In the genomic region with DNA sequence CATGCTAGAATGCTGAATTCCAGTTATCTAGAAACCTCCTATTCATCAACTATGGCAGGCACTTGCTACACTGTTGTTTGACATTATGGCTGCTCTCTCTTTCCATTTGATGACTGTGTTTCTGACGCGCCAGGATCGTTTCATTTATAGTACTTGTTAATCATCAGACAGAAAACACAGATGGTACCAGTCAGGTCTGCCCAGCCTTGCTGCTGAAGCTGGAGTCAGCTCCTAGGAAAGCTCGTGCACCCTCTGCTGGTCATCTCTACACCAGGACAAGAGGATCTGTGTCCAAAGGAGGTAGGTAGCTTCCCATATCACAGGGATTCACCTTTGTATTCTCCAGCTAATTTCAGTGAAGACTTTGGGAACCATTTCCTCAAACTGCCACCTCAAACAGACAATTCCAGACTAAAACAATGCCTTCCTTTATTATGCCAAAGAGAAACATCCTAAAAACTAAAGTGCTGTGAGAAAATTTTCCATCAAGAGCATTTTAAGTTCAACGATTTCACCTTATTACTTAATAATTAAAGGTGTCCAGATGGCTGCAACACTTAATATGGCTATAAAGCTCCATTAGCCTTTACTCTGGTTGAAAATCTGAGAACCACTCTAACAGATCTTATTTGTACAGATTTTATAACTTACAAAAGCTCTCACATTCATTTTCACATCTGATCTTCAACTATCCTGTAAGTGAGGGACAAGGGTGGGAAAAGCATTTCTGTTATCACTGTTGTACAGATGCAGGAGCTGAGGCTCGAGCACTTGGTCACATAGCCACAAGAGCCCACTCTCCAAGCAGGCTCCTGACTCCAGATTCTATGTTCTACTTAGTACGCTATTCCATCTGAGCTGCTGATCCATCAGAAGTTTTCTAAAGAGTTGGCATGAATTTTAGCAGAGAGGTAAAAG, we compare ENCODE assay signal across 9 cellular contexts. TPM values are rescaled to one million over a fixed set of nuclear protein-coding genes. Genes with fewer than 3 reads are reported as not detected.
DNase-seq lines count a peak whose midpoint lies in the region; ATAC-seq and TF ChIP-seq lines count a peak whose summit lies in the region.
"Had no signal": no experiment of that assay in that cellular context is flagged by ENCODE, and none has a peak within 500 bp of the region (broad histone marks: within the 10 kb centered on the region; RNA-seq: fewer than 3 reads in every experiment).

No MANE protein-coding gene starts in this region.

- CTCF ChIA-PET in CD8-positive, alpha-beta T cell (lab: Charles Lee), result interaction anchor here (0.6 to 2.4 kb wide), 34 partner anchors 9 to 490 kb away, joined by 3 to 33 read pairs (median 4); a partner anchor contains a TSS

- peak; percentile 65 for TF ChIP-seq CTCF in CD8-positive, alpha-beta T cell (IDR thresholded peaks at IDR 0.05)
- TF ChIP-seq CTCF in dorsolateral prefrontal cortex (IDR thresholded peaks at IDR 0.05 in 54 of 56, conservative IDR thresholded peaks at IDR 0.05 in 2 of 56; ENCODE audit: low read depth in 1 of 56, partially characterized antibody in 56 of 56), result peak; percentile 67 to 94 (median 85)
- peak; percentile 81 for TF ChIP-seq CTCF in lower lobe of right lung (IDR thresholded peaks at IDR 0.05)

- H3K36me3 Mint-ChIP-seq in CD8-positive, alpha-beta T cell, result no peaks in the 10 kb centered on the region

- H3K9me3 ChIP-seq in CD8-positive, alpha-beta T cell (ENCODE audit: low read length), result no peaks in the 10 kb centered on the region
- no peaks in the 10 kb centered on the region for H3K9me3 ChIP-seq in lower lobe of right lung

- H3K4me1 ChIP-seq in CD8-positive, alpha-beta T cell (ENCODE audit: insufficient read depth, low read length), result no peaks in the 10 kb centered on the region
- peaks cover 4% of the 10 kb centered on the region for H3K4me1 ChIP-seq in lower lobe of right lung

- peak; percentile 98 for ATAC-seq in CD8-positive, alpha-beta T cell
- ATAC-seq in GM19452 (IDR thresholded peaks at IDR 0.05; ENCODE audit: unreplicated experiment) (peak; percentile 93), HG03521 (IDR thresholded peaks at IDR 0.05; ENCODE audit: unreplicated experiment) (peak; percentile 90), lower lobe of right lung (peak; percentile 95 to 97)

- peaks cover 10% of the 10 kb centered on the region for H3K4me1 Mint-ChIP-seq in CD8-positive, alpha-beta T cell (ENCODE audit: low read depth)

- H3K4me3 Mint-ChIP-seq in CD8-positive, alpha-beta T cell, result no peak overlapping the region
- H3K4me3 Mint-ChIP-seq: dendritic cell treated with granulocyte-macrophage colony-stimulating factor and Interleukin-4, amounts not matched to agents 40 ng/mL and 50 ng/mL, for 4 days had no signal

- no peaks in the 10 kb centered on the region for H3K9me3 Mint-ChIP-seq in CD8-positive, alpha-beta T cell
- H3K9me3 Mint-ChIP-seq: dendritic cell treated with granulocyte-macrophage colony-stimulating factor and Interleukin-4, amounts not matched to agents 40 ng/mL and 50 ng/mL, for 4 days had no signal

- intact Hi-C loops in CD8-positive, alpha-beta T cell (cut with DNase I, micrococcal nuclease), result loop anchor here (1.0 to 5.0 kb wide), 6 partner anchors 19 to 488 kb away; a partner anchor contains a TSS
- intact Hi-C loops in dorsolateral prefrontal cortex (cut with DNase I), result loop anchor here (1.0 to 5.0 kb wide), 5 partner anchors 97 to 443 kb away; a partner anchor contains a TSS
- intact Hi-C loops in lower lobe of right lung (cut with DNase I), result loop anchor here (10.0 kb wide), 1 partner anchor 431 kb away; no protein-coding TSS in a partner anchor

- no peak overlapping the region for H3K4me3 ChIP-seq in CD8-positive, alpha-beta T cell (ENCODE audit: low read depth, low read length)
- H3K4me3 ChIP-seq in dorsolateral prefrontal cortex (peak overlapping the region in 9 of 59 donors; percentile 4 to 26 (median 12)), lower lobe of right lung (no peak overlapping the region)

- DNase-seq in CD8-positive, alpha-beta T cell, result peak; percentile 44 to 83 (median 76)
- peak; percentile 93 for DNase-seq in NCI-H748 treated with DMSO at 0.1 percent for 48 hours (lab: John Stamatoyannopoulos, UW)
- peak; percentile 82 to 83 for DNase-seq in activated CD4-positive, alpha-beta T cell treated with anti-CD3 and anti-CD28 coated beads, Interleukin-2, amount 50 U/mL, for 4 hours
- peak; percentile 50 to 96 (median 90) for DNase-seq in dorsolateral prefrontal cortex
- DNase-seq in lower lobe of right lung, result peak; percentile 82
- peak; percentile 77 to 83 (median 78) for DNase-seq in stimulated activated CD4-positive, alpha-beta T cell treated with anti-CD3 and anti-CD28 coated beads, TNF-alpha, amount 100 ng/mL, for 48 hours (ENCODE audit: low read depth in 3 of 3)

- H3K27ac Mint-ChIP-seq in CD8-positive, alpha-beta T cell, result peak overlapping the region; percentile 1
- H3K27ac Mint-ChIP-seq: dendritic cell treated with granulocyte-macrophage colony-stimulating factor and Interleukin-4, amounts not matched to agents 40 ng/mL and 50 ng/mL, for 4 days had no signal

- H3K27me3 Mint-ChIP-seq in CD8-positive, alpha-beta T cell (ENCODE audit: low read depth), result no peaks in the 10 kb centered on the region
- H3K27me3 Mint-ChIP-seq: dendritic cell treated with granulocyte-macrophage colony-stimulating factor and Interleukin-4, amounts not matched to agents 40 ng/mL and 50 ng/mL, for 4 days had no signal

- no peak overlapping the region for H3K27ac ChIP-seq in CD8-positive, alpha-beta T cell (ENCODE audit: low read depth, low read length)
- H3K27ac ChIP-seq in dorsolateral prefrontal cortex (peak overlapping the region in 48 of 59 donors; percentile 1 to 85 (median 54)), lower lobe of right lung (no peak overlapping the region)

- no peaks in the 10 kb centered on the region for H3K36me3 ChIP-seq in CD8-positive, alpha-beta T cell (ENCODE audit: insufficient read depth, low read length)
- no peaks in the 10 kb centered on the region for H3K36me3 ChIP-seq in lower lobe of right lung

- no peaks in the 10 kb centered on the region for H3K27me3 ChIP-seq in CD8-positive, alpha-beta T cell (ENCODE audit: insufficient read depth, low read length)
- H3K27me3 ChIP-seq in dorsolateral prefrontal cortex, result no peaks in the 10 kb centered on the region
- H3K27me3 ChIP-seq in lower lobe of right lung (ENCODE audit: low read depth), result no peaks in the 10 kb centered on the region

- POLR2A ChIA-PET in CD8-positive, alpha-beta T cell (lab: Charles Lee), result interaction anchor here (1.0 to 1.7 kb wide), 6 partner anchors 15 to 487 kb away, joined by 3 to 9 read pairs (median 4); a partner anchor contains a TSS

RNA-seq across cellular contexts. Expression of a gene that starts 17.5 kb away (rescaled TPM):
- total RNA-seq in CD8-positive, alpha-beta T cell, result 1 to 10 TPM; 6.2 to 7.7 TPM
- 10 to 100 TPM; 14.3 to 33.4 (median 21.6) TPM for total RNA-seq in dorsolateral prefrontal cortex
- total RNA-seq in lower lobe of right lung, result 12.9 TPM

RNA-seq across cellular contexts. Expression of a gene that starts 17.8 kb away (rescaled TPM):
- 10 to 100 TPM; 12.5 to 12.9 TPM for total RNA-seq in CD8-positive, alpha-beta T cell
- total RNA-seq in dorsolateral prefrontal cortex, result 10 to 100 TPM; 15.9 to 42.0 (median 28.0) TPM
- total RNA-seq in lower lobe of right lung, result 15.6 TPM

Comparison
In these comparisons a context has a peak if more than half of its experiments do, and no peak if none do; other contexts are left out.
1. H3K27ac ChIP-seq: peak in dorsolateral prefrontal cortex (48 of 59); none in CD8-positive, alpha-beta T cell (single experiment) and lower lobe of right lung (single experiment).
2. Peak in every context shown above with its lines, with median percentiles within 50 percentile points of each other: ATAC-seq, DNase-seq and CTCF ChIP-seq.